ENCODE assay signal across 1 cellular context in genomic region chr2:111162718-111163331, GRCh38.
TF ChIP-seq lines count a peak whose summit lies in the region.

No MANE protein-coding gene starts in this region.

TF ChIP-seq in K562, 482 proteins besides CTCF, POLR2A, EP300 and RAD21 (continued from another document and continues in another):
- TF ChIP-seq HOXB6 (CRISPR knock-in tag; IDR thresholded peaks at IDR 0.05; ENCODE audit: borderline replicate concordance) (no peak), RFX7 (CRISPR knock-in tag; IDR thresholded peaks at IDR 0.05) (no peak), SIN3A (IDR thresholded peaks at IDR 0.05; ENCODE audit: borderline replicate concordance in 2 of 2, control insufficient read depth in 1 of 2, low read depth in 2 of 2, low read length in 2 of 2) (no peak), PBX2 (CRISPR knock-in tag; IDR thresholded peaks at IDR 0.05; ENCODE audit: low read depth) (no peak), PBX2 (tag; conservative IDR thresholded peaks at IDR 0.05; ENCODE audit: low read depth) (0 out of 2 replicates have a peak, but pooled peaks have one; percentile 19), SREBF2 (CRISPR knock-in tag; IDR thresholded peaks at IDR 0.05) (no peak), ZNF766 (CRISPR knock-in tag; conservative IDR thresholded peaks at IDR 0.05) (0 out of 2 replicates have a peak, but pooled peaks have one; percentile 54), ZC3H11A (IDR thresholded peaks at IDR 0.05; ENCODE audit: low read depth, low read length) (no peak), ILK (tag; IDR thresholded peaks at IDR 0.05; ENCODE audit: borderline replicate concordance, low read depth) (no peak), TAF15 (IDR thresholded peaks at IDR 0.05; ENCODE audit: low read depth, low read length) (no peak), BRF1 (IDR thresholded peaks at IDR 0.05; ENCODE audit: borderline replicate concordance, extremely low read depth, insufficient read length) (no peak), POLR2AphosphoS2 (IDR thresholded peaks at IDR 0.05; ENCODE audit: low read length) (no peak), ZNF175 (CRISPR knock-in tag; IDR thresholded peaks at IDR 0.05; ENCODE audit: low read depth) (no peak), SAP30 (IDR thresholded peaks at IDR 0.05; ENCODE audit: borderline replicate concordance, insufficient read depth, low read depth, low read length, poor library complexity, severe bottlenecking) (no peak), ZMIZ1 (IDR thresholded peaks at IDR 0.05; ENCODE audit: low read depth in 2 of 2, low read length in 2 of 2) (no peak; a peak in 1 of 4 replicates), JUNB (CRISPR knock-in tag; conservative IDR thresholded peaks at IDR 0.05) (no peak), PKNOX1 (IDR thresholded peaks at IDR 0.05) (no peak; the same call in 1 of the 2 replicates), MAFG (tag; conservative IDR thresholded peaks at IDR 0.05) (no peak), ZNF232 (CRISPR knock-in tag; IDR thresholded peaks at IDR 0.05) (no peak), ZFP30 (CRISPR knock-in tag; IDR thresholded peaks at IDR 0.05; ENCODE audit: borderline replicate concordance) (no peak), ETV5 (CRISPR knock-in tag; IDR thresholded peaks at IDR 0.05; ENCODE audit: low read depth) (no peak), RBM15 (IDR thresholded peaks at IDR 0.05; ENCODE audit: insufficient read depth, low read length) (no peak), PCBP2 (IDR thresholded peaks at IDR 0.05; ENCODE audit: low read depth, low read length, poor library complexity, severe bottlenecking) (no peak), DEAF1 (CRISPR knock-in tag; IDR thresholded peaks at IDR 0.05) (no peak), TSC22D4 (tag; IDR thresholded peaks at IDR 0.05) (no peak), SNIP1 (IDR thresholded peaks at IDR 0.05; ENCODE audit: low read depth) (no peak), SNRNP70 (optimal IDR thresholded peaks at IDR 0.05; ENCODE audit: low read depth, low read length) (no peak), ARNT (IDR thresholded peaks at IDR 0.05) (no peak), ZBTB26 (CRISPR knock-in tag; IDR thresholded peaks at IDR 0.05) (no peak), RUNX1 (IDR thresholded peaks at IDR 0.05; ENCODE audit: low read depth) (no peak), ZEB2 (IDR thresholded peaks at IDR 0.05) (no peak), CHCHD3 (CRISPR knock-in tag; IDR thresholded peaks at IDR 0.05) (no peak), ZNF253 (CRISPR knock-in tag; conservative IDR thresholded peaks at IDR 0.05) (no peak), BRD9 (IDR thresholded peaks at IDR 0.05; ENCODE audit: low read depth, partially characterized antibody) (no peak), GATAD2A (IDR thresholded peaks at IDR 0.05) (no peak), FOS (IDR thresholded peaks at IDR 0.05; ENCODE audit: extremely low read depth, insufficient read length) (no peak), SMARCA5 (IDR thresholded peaks at IDR 0.05) (no peak), ZNF347 (CRISPR knock-in tag; IDR thresholded peaks at IDR 0.05; ENCODE audit: low read depth) (no peak), PHF21A (IDR thresholded peaks at IDR 0.05; ENCODE audit: borderline replicate concordance, low read depth) (no peak), GTF2F1 (IDR thresholded peaks at IDR 0.05; ENCODE audit: low read depth, low read length) (no peak), RNF2 (IDR thresholded peaks at IDR 0.05) (peak; percentile 42; the same call in 1 of the 2 replicates), NFATC3 (IDR thresholded peaks at IDR 0.05) (no peak), NR2C1 (IDR thresholded peaks at IDR 0.05) (no peak), NR2C1 (tag; IDR thresholded peaks at IDR 0.05) (0 out of 2 replicates have a peak, but pooled peaks have one; percentile 31), ZNF75A (CRISPR knock-in tag; IDR thresholded peaks at IDR 0.05) (no peak), CCAR2 (IDR thresholded peaks at IDR 0.05; ENCODE audit: low read depth, low read length) (no peak), ZNF23 (CRISPR knock-in tag; IDR thresholded peaks at IDR 0.05) (no peak), BDP1 (IDR thresholded peaks at IDR 0.05; ENCODE audit: insufficient read depth, insufficient read length) (no peak), ZNF124 (CRISPR knock-in tag; IDR thresholded peaks at IDR 0.05) (no peak), CEBPG (CRISPR knock-in tag; IDR thresholded peaks at IDR 0.05) (no peak), CEBPG (tag; conservative IDR thresholded peaks at IDR 0.05 in 1 of 2, IDR thresholded peaks at IDR 0.05 in 1 of 2) (no peak), ZNF431 (CRISPR knock-in tag; IDR thresholded peaks at IDR 0.05) (no peak), SMARCE1 (IDR thresholded peaks at IDR 0.05) (peak; percentile 69; the same call in 1 of the 2 replicates)
- TF ChIP-seq, protein P1, sequence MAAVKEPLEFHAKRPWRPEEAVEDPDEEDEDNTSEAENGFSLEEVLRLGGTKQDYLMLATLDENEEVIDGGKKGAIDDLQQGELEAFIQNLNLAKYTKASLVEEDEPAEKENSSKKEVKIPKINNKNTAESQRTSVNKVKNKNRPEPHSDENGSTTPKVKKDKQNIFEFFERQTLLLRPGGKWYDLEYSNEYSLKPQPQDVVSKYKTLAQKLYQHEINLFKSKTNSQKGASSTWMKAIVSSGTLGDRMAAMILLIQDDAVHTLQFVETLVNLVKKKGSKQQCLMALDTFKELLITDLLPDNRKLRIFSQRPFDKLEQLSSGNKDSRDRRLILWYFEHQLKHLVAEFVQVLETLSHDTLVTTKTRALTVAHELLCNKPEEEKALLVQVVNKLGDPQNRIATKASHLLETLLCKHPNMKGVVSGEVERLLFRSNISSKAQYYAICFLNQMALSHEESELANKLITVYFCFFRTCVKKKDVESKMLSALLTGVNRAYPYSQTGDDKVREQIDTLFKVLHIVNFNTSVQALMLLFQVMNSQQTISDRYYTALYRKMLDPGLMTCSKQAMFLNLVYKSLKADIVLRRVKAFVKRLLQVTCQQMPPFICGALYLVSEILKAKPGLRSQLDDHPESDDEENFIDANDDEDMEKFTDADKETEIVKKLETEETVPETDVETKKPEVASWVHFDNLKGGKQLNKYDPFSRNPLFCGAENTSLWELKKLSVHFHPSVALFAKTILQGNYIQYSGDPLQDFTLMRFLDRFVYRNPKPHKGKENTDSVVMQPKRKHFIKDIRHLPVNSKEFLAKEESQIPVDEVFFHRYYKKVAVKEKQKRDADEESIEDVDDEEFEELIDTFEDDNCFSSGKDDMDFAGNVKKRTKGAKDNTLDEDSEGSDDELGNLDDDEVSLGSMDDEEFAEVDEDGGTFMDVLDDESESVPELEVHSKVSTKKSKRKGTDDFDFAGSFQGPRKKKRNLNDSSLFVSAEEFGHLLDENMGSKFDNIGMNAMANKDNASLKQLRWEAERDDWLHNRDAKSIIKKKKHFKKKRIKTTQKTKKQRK (IDR thresholded peaks at IDR 0.05; ENCODE audit: borderline replicate concordance, low read depth, low read length), result no peak
- TF ChIP-seq, protein P2, sequence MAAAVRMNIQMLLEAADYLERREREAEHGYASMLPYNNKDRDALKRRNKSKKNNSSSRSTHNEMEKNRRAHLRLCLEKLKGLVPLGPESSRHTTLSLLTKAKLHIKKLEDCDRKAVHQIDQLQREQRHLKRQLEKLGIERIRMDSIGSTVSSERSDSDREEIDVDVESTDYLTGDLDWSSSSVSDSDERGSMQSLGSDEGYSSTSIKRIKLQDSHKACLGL (CRISPR knock-in tag; IDR thresholded peaks at IDR 0.05; ENCODE audit: borderline replicate concordance, poor library complexity, severe bottlenecking), result no peak
- TF ChIP-seq, protein P3, sequence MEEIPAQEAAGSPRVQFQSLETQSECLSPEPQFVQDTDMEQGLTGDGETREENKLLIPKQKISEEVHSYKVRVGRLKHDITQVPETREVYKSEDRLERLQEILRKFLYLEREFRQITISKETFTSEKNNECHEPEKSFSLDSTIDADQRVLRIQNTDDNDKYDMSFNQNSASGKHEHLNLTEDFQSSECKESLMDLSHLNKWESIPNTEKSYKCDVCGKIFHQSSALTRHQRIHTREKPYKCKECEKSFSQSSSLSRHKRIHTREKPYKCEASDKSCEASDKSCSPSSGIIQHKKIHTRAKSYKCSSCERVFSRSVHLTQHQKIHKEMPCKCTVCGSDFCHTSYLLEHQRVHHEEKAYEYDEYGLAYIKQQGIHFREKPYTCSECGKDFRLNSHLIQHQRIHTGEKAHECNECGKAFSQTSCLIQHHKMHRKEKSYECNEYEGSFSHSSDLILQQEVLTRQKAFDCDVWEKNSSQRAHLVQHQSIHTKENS (CRISPR knock-in tag; IDR thresholded peaks at IDR 0.05), result no peak
- TF ChIP-seq, protein P4, sequence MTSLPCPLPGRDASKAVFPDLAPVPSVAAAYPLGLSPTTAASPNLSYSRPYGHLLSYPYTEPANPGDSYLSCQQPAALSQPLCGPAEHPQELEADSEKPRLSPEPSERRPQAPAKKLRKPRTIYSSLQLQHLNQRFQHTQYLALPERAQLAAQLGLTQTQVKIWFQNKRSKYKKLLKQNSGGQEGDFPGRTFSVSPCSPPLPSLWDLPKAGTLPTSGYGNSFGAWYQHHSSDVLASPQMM (CRISPR knock-in tag; IDR thresholded peaks at IDR 0.05), result no peak
